ENCODE assay signal across 8 cellular contexts in the genomic region with DNA sequence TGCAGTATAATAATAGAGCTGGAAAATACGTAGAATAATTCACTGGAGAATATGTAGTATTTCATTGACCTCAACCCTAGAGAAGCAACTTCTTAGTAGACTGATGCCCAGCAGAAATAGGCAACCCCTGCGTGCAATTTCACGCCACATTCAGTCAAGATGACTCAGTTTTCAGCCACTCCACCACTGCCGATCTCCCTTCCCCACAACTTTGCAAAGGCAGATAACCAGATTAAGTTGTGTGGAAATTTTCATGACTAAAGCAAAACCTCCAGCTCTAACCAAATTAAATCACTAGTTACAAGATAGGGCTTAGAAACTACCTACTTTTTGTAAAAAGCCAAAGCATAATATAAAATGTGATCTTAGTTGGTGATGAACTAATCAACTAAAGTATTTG.
A peak's percentile ranks its signal among the peaks of the same experiment; 100 is the strongest.
DNase-seq lines count a peak whose midpoint lies in the region; ATAC-seq and TF ChIP-seq lines count a peak whose summit lies in the region.

No MANE protein-coding gene starts in this region.

- peaks cover 60 to 69% of the 10 kb centered on the region in 2 experiments for H3K4me1 ChIP-seq in neutrophil (ENCODE audit: control insufficient read depth in 1 of 2, insufficient read depth in 1 of 2, low read depth in 1 of 2, low read length in 1 of 2)
- peaks cover 19% of the 10 kb centered on the region for H3K4me1 ChIP-seq in Caco-2
- H3K4me1 ChIP-seq in adrenal gland (replicated peaks in 1 of 2), result peaks cover 12 to 25% of the 10 kb centered on the region in 2 donors

- BruUV-seq in Caco-2 (replicated peaks; lab: Mats Ljungman, UMichigan), result no TSS peak

- peak overlapping the region; percentile 91 for H3K27ac Mint-ChIP-seq in activated naive CD4-positive, alpha-beta T cell treated with anti-CD3 and anti-CD28 coated beads for 36 hours
- no peak overlapping the region for H3K27ac Mint-ChIP-seq in Caco-2 (ENCODE audit: unreplicated experiment)

- no peak for TF ChIP-seq POLR2A in adrenal gland (IDR thresholded peaks at IDR 0.05)

- H3K27ac ChIP-seq in neutrophil (peak overlapping the region; percentile 85), adrenal gland (no peak overlapping the region)

- peak; percentile 44 for ATAC-seq in GM21390 (IDR thresholded peaks at IDR 0.05; ENCODE audit: unreplicated experiment)

- TF ChIP-seq CTCF in neutrophil (IDR thresholded peaks at IDR 0.05) (no peak), Caco-2 (IDR thresholded peaks at IDR 0.05; ENCODE audit: insufficient read depth in 1 of 2, low read depth in 1 of 2, low read length in 1 of 2, severe bottlenecking in 1 of 2, unreplicated experiment in 1 of 2) (no peak), adrenal gland (IDR thresholded peaks at IDR 0.05) (no peak)

- intact Hi-C loops in activated naive CD4-positive, alpha-beta T cell treated with anti-CD3 and anti-CD28 coated beads for 36 hours (cut with micrococcal nuclease), result loop anchor here (1.0 kb wide), 1 partner anchor 8 kb away; no protein-coding TSS in a partner anchor
- intact Hi-C loops in Caco-2 (cut with micrococcal nuclease; ENCODE audit: unreplicated experiment), result no loop called here
- intact Hi-C loops in adrenal gland (cut with DNase I), result no loop called here

- H3K4me3 ChIP-seq in neutrophil (ENCODE audit: low read depth in 1 of 2, low read length in 1 of 2) (no peak overlapping the region), Caco-2 (ENCODE audit: low read depth, low read length) (no peak overlapping the region), adrenal gland (no peak overlapping the region)

- peak overlapping the region; percentile 4 for H3K4me3 Mint-ChIP-seq in activated naive CD4-positive, alpha-beta T cell treated with anti-CD3 and anti-CD28 coated beads for 36 hours
- no peak overlapping the region for H3K4me3 Mint-ChIP-seq in Caco-2 (ENCODE audit: unreplicated experiment)

- peaks cover 93% of the 10 kb centered on the region for H3K4me1 Mint-ChIP-seq in activated naive CD4-positive, alpha-beta T cell treated with anti-CD3 and anti-CD28 coated beads for 36 hours (ENCODE audit: low read depth)
- no peaks in the 10 kb centered on the region for H3K4me1 Mint-ChIP-seq in Caco-2 (ENCODE audit: low read depth, unreplicated experiment)

- H3K9me3 ChIP-seq in neutrophil, result no peaks in the 10 kb centered on the region
- H3K9me3 ChIP-seq in Caco-2, result no peaks in the 10 kb centered on the region
- H3K9me3 ChIP-seq in adrenal gland (replicated peaks in 1 of 3), result no peaks in the 10 kb centered on the region

- 82 to 95% (median 86%) methylated on average over 4 of the region's 4 CpGs for WGBS in adrenal gland, 4 donors

- no peaks in the 10 kb centered on the region for H3K36me3 ChIP-seq in neutrophil
- no peaks in the 10 kb centered on the region for H3K36me3 ChIP-seq in Caco-2 (ENCODE audit: control insufficient read depth, insufficient read depth, low read length)
- H3K36me3 ChIP-seq in adrenal gland (replicated peaks in 1 of 2), result no peaks in the 10 kb centered on the region

- H3K27me3 ChIP-seq in neutrophil, result no peaks in the 10 kb centered on the region
- H3K27me3 ChIP-seq in Caco-2 (replicated peaks; ENCODE audit: control insufficient read depth, insufficient read depth, low read length), result no peaks in the 10 kb centered on the region
- H3K27me3 ChIP-seq in adrenal gland, result no peaks in the 10 kb centered on the region

- CTCF ChIA-PET in activated naive CD4-positive, alpha-beta T cell treated with anti-CD3 and anti-CD28 coated beads for 36 hours (lab: Charles Lee), result interaction anchor here (0.7 to 2.7 kb wide), 7 partner anchors 19 to 68 kb away, joined by 3 to 9 read pairs (median 5); no protein-coding TSS in a partner anchor
- CTCF ChIA-PET in Caco-2 (lab: Charles Lee), result interaction anchor here (0.7 kb wide), 1 partner anchor 175 kb away, joined by 3 read pairs; no protein-coding TSS in a partner anchor

- H3K36me3 Mint-ChIP-seq in activated naive CD4-positive, alpha-beta T cell treated with anti-CD3 and anti-CD28 coated beads for 36 hours (ENCODE audit: low read depth), result no peaks in the 10 kb centered on the region
- H3K36me3 Mint-ChIP-seq in Caco-2 (ENCODE audit: insufficient read depth, unreplicated experiment), result no peaks in the 10 kb centered on the region

- H3K27me3 Mint-ChIP-seq in activated naive CD4-positive, alpha-beta T cell treated with anti-CD3 and anti-CD28 coated beads for 36 hours (ENCODE audit: low read depth), result no peaks in the 10 kb centered on the region
- H3K27me3 Mint-ChIP-seq in Caco-2 (ENCODE audit: insufficient read depth, unreplicated experiment), result no peaks in the 10 kb centered on the region

- DNase-seq in OCI-M1 (lab: John Stamatoyannopoulos, UW), result peak; percentile 77
- DNase-seq in activated naive CD4-positive, alpha-beta T cell treated with anti-CD3 and anti-CD28 coated beads for 36 hours, result peak; percentile 76
- no peak for DNase-seq in Caco-2
- no peak for DNase-seq in NCI-H2081 treated with DMSO at 0.1 percent for 48 hours (lab: John Stamatoyannopoulos, UW)
- DNase-seq in adrenal gland, result no peak
- no peak for DNase-seq in DMS 273 (lab: John Stamatoyannopoulos, UW; ENCODE audit: unreplicated experiment)

- H3K9me3 Mint-ChIP-seq in activated naive CD4-positive, alpha-beta T cell treated with anti-CD3 and anti-CD28 coated beads for 36 hours, result no peaks in the 10 kb centered on the region
- no peaks in the 10 kb centered on the region for H3K9me3 Mint-ChIP-seq in Caco-2 (ENCODE audit: unreplicated experiment)

- POLR2A ChIA-PET in Caco-2 (lab: Charles Lee), result no interaction called here

Comparison
In these comparisons a context has a peak if more than half of its experiments do, and no peak if none do; other contexts are left out.
1. DNase-seq: peak in OCI-M1 (single experiment) and activated naive CD4-positive, alpha-beta T cell treated with anti-CD3 and anti-CD28 coated beads for 36 hours (single experiment); none in Caco-2 (0 of 2), NCI-H2081 treated with DMSO at 0.1 percent for 48 hours (single experiment), adrenal gland (0 of 7) and DMS 273 (single experiment).